1 cellular context compared by ENCODE assay signal in genomic region chr10:5445006-5445405, GRCh38.
TF ChIP-seq lines count a peak whose summit lies in the region.

No MANE protein-coding gene starts in this region.

TF ChIP-seq in HEK293, 187 proteins besides CTCF, POLR2A, EP300 and RAD21 (continued from another document):
- no peak for TF ChIP-seq ZNF26 (tag by site-specific recombination; IDR thresholded peaks at IDR 0.05)
TF ChIP-seq in HEK293: peak in this region for 2.
